1 cellular context compared by ENCODE assay signal in the genomic region with DNA sequence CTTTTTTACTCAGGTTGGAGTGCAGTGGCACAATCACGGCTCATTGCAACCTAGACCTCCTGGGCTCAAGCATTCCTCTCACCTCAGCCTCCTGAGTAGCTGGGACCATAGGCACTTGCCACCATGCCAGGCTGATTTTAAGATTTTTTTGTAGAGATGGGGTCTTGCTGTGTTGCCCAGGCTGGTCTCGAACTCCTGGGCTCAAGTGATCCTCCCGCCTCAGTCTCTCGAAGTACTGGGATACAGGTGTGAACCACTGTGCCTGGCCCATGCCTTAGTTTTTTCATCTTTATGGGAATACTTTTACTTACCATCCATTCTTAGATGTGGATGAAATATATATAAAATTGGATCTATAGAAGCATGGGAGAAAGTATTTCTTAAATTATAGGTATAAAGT.
TF ChIP-seq lines count a peak whose summit lies in the region.

No MANE protein-coding gene starts in this region.

TF ChIP-seq in K562, 482 proteins besides CTCF, POLR2A, EP300 and RAD21:
- TF ChIP-seq ZNF140 (CRISPR knock-in tag; IDR thresholded peaks at IDR 0.05): no peak
- TF ChIP-seq ZNF121 (CRISPR knock-in tag; conservative IDR thresholded peaks at IDR 0.05): peak; percentile 77
